In genomic region chr12:26338574-26339572, GRCh38 we compare ENCODE assay signal across 14 cellular contexts.
DNase-seq lines count a peak whose midpoint lies in the region; ATAC-seq and TF ChIP-seq lines count a peak whose summit lies in the region.
"Had no signal": no experiment of that assay in that cellular context is flagged by ENCODE, and none has a peak within 500 bp of the region (broad histone marks: within the 10 kb centered on the region; RNA-seq: fewer than 3 reads in every experiment).

No MANE protein-coding gene starts in this region.

- ATAC-seq in GM21390 (IDR thresholded peaks at IDR 0.05; ENCODE audit: unreplicated experiment) = no peak
- no peak for ATAC-seq in GM18858 (IDR thresholded peaks at IDR 0.05; ENCODE audit: unreplicated experiment)
- ATAC-seq: heart right ventricle had no signal

- intact Hi-C loops in head of caudate nucleus (cut with DNase I) = loop anchor here (2.0 kb wide), 1 partner anchor 216 kb away; no protein-coding TSS in a partner anchor

- H3K27ac Mint-ChIP-seq in HFFc6 = peak overlapping the region; percentile 64
- H3K27ac Mint-ChIP-seq: activated naive CD8-positive, alpha-beta T cell treated with anti-CD3 and anti-CD28 coated beads, Interleukin-2, amount 10 ng/mL, durations not matched to agents 7 days and 5 days had no signal

- H3K4me1 Mint-ChIP-seq in HFFc6 (ENCODE audit: low read depth) = peaks cover 26% of the 10 kb centered on the region

- peak overlapping the region; percentile 86 for H3K27ac ChIP-seq in angular gyrus (ENCODE audit: low read depth, low read length)
- H3K27ac ChIP-seq: heart right ventricle, neutrophil, SJCRH30 had no signal

- H3K36me3 Mint-ChIP-seq in HFFc6 (ENCODE audit: low read depth) = peaks cover 3% of the 10 kb centered on the region; the same call in 1 of the 2 replicates

- H3K9me3 Mint-ChIP-seq in HFFc6 = no peaks in the 10 kb centered on the region

- no peak overlapping the region for H3K4me3 Mint-ChIP-seq in HFFc6
- H3K4me3 Mint-ChIP-seq: activated naive CD8-positive, alpha-beta T cell treated with anti-CD3 and anti-CD28 coated beads, Interleukin-2, amount 10 ng/mL, durations not matched to agents 7 days and 5 days had no signal

- H3K27me3 Mint-ChIP-seq in HFFc6 (ENCODE audit: insufficient read depth) = no peaks in the 10 kb centered on the region; the same call in none of the 2 replicates
- H3K27me3 Mint-ChIP-seq: activated naive CD8-positive, alpha-beta T cell treated with anti-CD3 and anti-CD28 coated beads, Interleukin-2, amount 10 ng/mL, durations not matched to agents 7 days and 5 days had no signal

- TF ChIP-seq CTCF in HFFc6 (IDR thresholded peaks at IDR 0.05) = no peak

- DNase-seq in HFFc6 (peak; percentile 43), head of caudate nucleus (peak in 41 of 42 donors; percentile 24 to 91 (median 78)), retina (peak; percentile 26), NCI-H524 treated with DMSO at 0.1 percent for 48 hours (lab: John Stamatoyannopoulos, UW) (no peak), mucosa of gallbladder (ENCODE audit: low spot score) (no peak)
- DNase-seq: activated CD4-positive, alpha-beta T cell treated with anti-CD3 and anti-CD28 coated beads, Interleukin-2, amount 50 U/mL, for 1 hour; activated naive CD8-positive, alpha-beta T cell treated with anti-CD3 and anti-CD28 coated beads, Interleukin-2, amount 10 ng/mL, durations not matched to agents 7 days and 5 days; DMS153; heart right ventricle had no signal

Comparison
In these comparisons a context has a peak if more than half of its experiments do, and no peak if none do; other contexts are left out.
1. DNase-seq: peak in HFFc6 (single experiment), head of caudate nucleus (41 of 42) and retina (single experiment); none in NCI-H524 treated with DMSO at 0.1 percent for 48 hours (single experiment) and mucosa of gallbladder (single experiment).